Comparison of ENCODE assay signal across 1 cellular context in the genomic region with DNA sequence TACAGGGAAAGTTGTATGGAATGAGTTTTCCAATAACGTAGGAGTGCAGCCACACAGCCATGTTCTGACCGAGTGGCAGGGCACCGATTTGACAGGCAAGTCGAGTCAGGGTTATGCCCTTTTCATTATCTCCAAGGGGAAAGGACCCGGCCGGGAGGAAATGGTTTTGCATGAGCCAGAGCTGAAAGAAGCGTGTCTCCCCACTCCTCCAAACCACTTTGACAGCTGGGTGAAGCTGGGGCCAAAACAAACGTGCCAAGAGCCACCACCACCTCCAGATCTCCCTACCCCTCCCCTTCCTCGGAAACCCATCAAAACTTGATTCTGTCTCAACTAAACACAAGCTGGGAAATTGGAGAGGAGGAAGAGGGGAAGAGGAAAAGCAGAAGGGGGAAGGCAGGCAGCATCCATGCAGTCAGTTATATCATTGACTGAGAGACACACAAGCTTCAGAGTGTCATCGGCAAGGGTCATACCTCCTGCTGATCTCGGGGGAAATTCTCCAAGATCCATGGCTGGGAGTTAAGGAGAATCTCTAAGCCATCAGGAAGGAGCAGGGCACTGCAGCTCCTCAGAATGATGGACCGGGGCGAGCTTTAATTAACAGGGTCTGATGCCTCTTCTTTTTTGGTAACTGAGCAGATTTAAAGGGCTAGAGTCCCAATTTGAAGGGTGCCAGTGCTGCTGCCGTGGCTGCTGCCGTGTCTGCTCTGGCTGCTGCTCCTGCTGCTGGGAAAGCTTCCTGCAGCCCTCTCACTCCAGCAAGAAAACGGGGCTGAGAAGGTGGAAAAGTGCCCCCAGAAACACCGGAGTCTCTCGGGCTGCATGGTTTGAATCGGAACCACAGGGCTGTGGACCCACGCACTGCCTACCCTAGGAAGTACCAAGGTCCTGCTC.
TF ChIP-seq lines count a peak whose summit lies in the region.

No MANE protein-coding gene starts in this region.

TF ChIP-seq in SK-N-SH, 30 proteins besides CTCF, POLR2A, EP300 and RAD21:
- TF ChIP-seq YY1 (IDR thresholded peaks at IDR 0.05; ENCODE audit: low read depth): no peak
- no peak for TF ChIP-seq RFX5 (IDR thresholded peaks at IDR 0.05; ENCODE audit: low read length)
- TF ChIP-seq GABPA (IDR thresholded peaks at IDR 0.05; ENCODE audit: low read depth): no peak
- TF ChIP-seq, protein P1, sequence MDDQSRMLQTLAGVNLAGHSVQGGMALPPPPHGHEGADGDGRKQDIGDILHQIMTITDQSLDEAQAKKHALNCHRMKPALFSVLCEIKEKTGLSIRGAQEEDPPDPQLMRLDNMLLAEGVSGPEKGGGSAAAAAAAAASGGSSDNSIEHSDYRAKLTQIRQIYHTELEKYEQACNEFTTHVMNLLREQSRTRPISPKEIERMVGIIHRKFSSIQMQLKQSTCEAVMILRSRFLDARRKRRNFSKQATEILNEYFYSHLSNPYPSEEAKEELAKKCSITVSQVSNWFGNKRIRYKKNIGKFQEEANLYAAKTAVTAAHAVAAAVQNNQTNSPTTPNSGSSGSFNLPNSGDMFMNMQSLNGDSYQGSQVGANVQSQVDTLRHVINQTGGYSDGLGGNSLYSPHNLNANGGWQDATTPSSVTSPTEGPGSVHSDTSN (IDR thresholded peaks at IDR 0.05): no peak
- TF ChIP-seq, protein P2, sequence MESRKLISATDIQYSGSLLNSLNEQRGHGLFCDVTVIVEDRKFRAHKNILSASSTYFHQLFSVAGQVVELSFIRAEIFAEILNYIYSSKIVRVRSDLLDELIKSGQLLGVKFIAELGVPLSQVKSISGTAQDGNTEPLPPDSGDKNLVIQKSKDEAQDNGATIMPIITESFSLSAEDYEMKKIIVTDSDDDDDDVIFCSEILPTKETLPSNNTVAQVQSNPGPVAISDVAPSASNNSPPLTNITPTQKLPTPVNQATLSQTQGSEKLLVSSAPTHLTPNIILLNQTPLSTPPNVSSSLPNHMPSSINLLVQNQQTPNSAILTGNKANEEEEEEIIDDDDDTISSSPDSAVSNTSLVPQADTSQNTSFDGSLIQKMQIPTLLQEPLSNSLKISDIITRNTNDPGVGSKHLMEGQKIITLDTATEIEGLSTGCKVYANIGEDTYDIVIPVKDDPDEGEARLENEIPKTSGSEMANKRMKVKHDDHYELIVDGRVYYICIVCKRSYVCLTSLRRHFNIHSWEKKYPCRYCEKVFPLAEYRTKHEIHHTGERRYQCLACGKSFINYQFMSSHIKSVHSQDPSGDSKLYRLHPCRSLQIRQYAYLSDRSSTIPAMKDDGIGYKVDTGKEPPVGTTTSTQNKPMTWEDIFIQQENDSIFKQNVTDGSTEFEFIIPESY (IDR thresholded peaks at IDR 0.05; ENCODE audit: borderline replicate concordance, low read depth): no peak
